In the genomic region with DNA sequence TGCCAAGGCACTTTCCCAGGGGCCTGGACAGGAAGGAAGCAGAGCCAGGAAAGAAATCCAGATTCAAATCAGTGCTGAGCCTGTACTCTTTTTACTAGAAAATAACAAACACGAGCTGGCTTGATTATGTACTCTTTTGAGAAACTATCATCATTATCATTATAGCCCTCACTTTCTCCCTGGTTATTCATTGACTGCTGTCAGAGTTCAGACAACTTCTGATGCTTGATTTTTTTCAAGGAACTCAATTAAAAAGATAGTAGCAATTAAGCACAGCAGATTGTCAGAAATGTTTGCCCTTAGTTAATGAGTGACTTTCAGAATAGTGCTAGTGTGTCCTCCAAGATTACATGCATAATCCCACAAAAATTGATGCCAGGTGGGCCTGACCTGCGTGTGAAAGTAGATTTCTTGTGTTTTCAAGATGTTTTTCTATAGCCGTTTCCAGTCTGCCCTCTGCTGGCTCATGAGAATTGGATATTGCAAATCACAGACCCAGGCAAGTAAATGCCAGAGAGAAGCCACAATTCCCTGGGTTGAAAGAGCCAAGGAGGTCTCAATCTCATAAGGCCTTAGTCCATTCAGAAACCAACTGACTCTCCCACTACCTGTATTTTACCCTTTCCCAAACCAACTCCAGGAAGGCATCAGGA, we compare ENCODE assay signal across 8 cellular contexts. TPM values are rescaled to one million over a fixed set of nuclear protein-coding genes. Genes with fewer than 3 reads are reported as not detected.
DNase-seq lines count a peak whose midpoint lies in the region; ATAC-seq and TF ChIP-seq lines count a peak whose summit lies in the region.

No MANE protein-coding gene starts in this region.

- no peak overlapping the region for H3K27ac ChIP-seq in right atrium auricular region

- no peak overlapping the region for H3K27ac Mint-ChIP-seq in WTC11

- H3K4me3 ChIP-seq in GM12864 (ENCODE audit: low read depth, low read length) = no peak overlapping the region
- H3K4me3 ChIP-seq in mucosa of descending colon = no peak overlapping the region
- no peak overlapping the region for H3K4me3 ChIP-seq in right atrium auricular region

- H3K9me3 ChIP-seq in mucosa of descending colon = no peaks in the 10 kb centered on the region
- H3K9me3 ChIP-seq in right atrium auricular region = no peaks in the 10 kb centered on the region

- no peaks in the 10 kb centered on the region for H3K27me3 ChIP-seq in right atrium auricular region

- POLR2A ChIA-PET in WTC11 (lab: Charles Lee) = no interaction called here
- POLR2A ChIA-PET in HEK293T (lab: Yijun Ruan, JAX) = no interaction called here

- peak; percentile 39 for TF ChIP-seq CTCF in GM12864 (IDR thresholded peaks at IDR 0.05; ENCODE audit: low read depth, low read length, missing control alignments)
- TF ChIP-seq CTCF in WTC11 (IDR thresholded peaks at IDR 0.05) = no peak
- no peak for TF ChIP-seq CTCF in mucosa of descending colon (IDR thresholded peaks at IDR 0.05)
- peak in 1 of 2 donors; percentile 53 for TF ChIP-seq CTCF in right atrium auricular region (IDR thresholded peaks at IDR 0.05)

- no peaks in the 10 kb centered on the region for H3K4me1 ChIP-seq in mucosa of descending colon (ENCODE audit: low read depth)
- no peaks in the 10 kb centered on the region for H3K4me1 ChIP-seq in right atrium auricular region

- ATAC-seq in HG03354 (IDR thresholded peaks at IDR 0.05; ENCODE audit: poor library complexity, severe bottlenecking, unreplicated experiment) = peak; percentile 79
- peak; percentile 65 for ATAC-seq in WTC11
- peak; percentile 68 for ATAC-seq in mucosa of descending colon

- no peak for DNase-seq in GM12864 (ENCODE audit: low read depth)
- DNase-seq in WTC11 (ENCODE audit: low spot score) = peak; percentile 9
- DNase-seq in mucosa of descending colon = peak in 1 of 3 donors; percentile 39
- no peak for DNase-seq in NCI-H774 (lab: John Stamatoyannopoulos, UW)
- no peak for DNase-seq in HEK293T (ENCODE audit: extremely low spot score)
- DNase-seq in activated CD4-positive, CD25-positive, alpha-beta regulatory T cell treated with anti-CD3 and anti-CD28 coated beads, Interleukin-2, amount 50 U/mL, for 72 hours = no peak
- no peak for DNase-seq in right atrium auricular region (ENCODE audit: low spot score)

- peaks cover under 1% of the 10 kb centered on the region for H3K4me1 Mint-ChIP-seq in WTC11

- no peak overlapping the region for H3K4me3 Mint-ChIP-seq in WTC11

- intact Hi-C loops in mucosa of descending colon (cut with DNase I, micrococcal nuclease) = no loop called here

- H3K36me3 Mint-ChIP-seq in WTC11 = no peaks in the 10 kb centered on the region

- H3K36me3 ChIP-seq in mucosa of descending colon (ENCODE audit: low read depth) (no peaks in the 10 kb centered on the region), right atrium auricular region (no peaks in the 10 kb centered on the region)

- no peaks in the 10 kb centered on the region for H3K27me3 Mint-ChIP-seq in WTC11 (ENCODE audit: low read depth)

- H3K9me3 Mint-ChIP-seq in WTC11 = no peaks in the 10 kb centered on the region

- CTCF ChIA-PET in WTC11 (lab: Charles Lee) = no interaction called here
- CTCF ChIA-PET in HEK293T (lab: Yijun Ruan, JAX) = interaction anchor here (0.5 kb wide), 1 partner anchor 368 kb away, joined by 3 read pairs; no protein-coding TSS in a partner anchor

TF ChIP-seq in WTC11, 78 proteins besides CTCF, POLR2A, EP300 and RAD21:
- TF ChIP-seq, protein P1, sequence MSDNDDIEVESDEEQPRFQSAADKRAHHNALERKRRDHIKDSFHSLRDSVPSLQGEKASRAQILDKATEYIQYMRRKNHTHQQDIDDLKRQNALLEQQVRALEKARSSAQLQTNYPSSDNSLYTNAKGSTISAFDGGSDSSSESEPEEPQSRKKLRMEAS (CRISPR knock-in tag; IDR thresholded peaks at IDR 0.05) = no peak
- no peak for TF ChIP-seq TP53 (CRISPR knock-in tag; IDR thresholded peaks at IDR 0.05)
- TF ChIP-seq JAZF1 (CRISPR knock-in tag; IDR thresholded peaks at IDR 0.05) = no peak
- no peak for TF ChIP-seq ZNF416 (CRISPR knock-in tag; IDR thresholded peaks at IDR 0.05)
- TF ChIP-seq HMGA2 (CRISPR knock-in tag; IDR thresholded peaks at IDR 0.05) = no peak
- no peak for TF ChIP-seq ZNF263 (CRISPR knock-in tag; IDR thresholded peaks at IDR 0.05; ENCODE audit: low read depth)
- TF ChIP-seq SMAD4 (CRISPR knock-in tag; IDR thresholded peaks at IDR 0.05) = no peak
- TF ChIP-seq TEAD1 (CRISPR knock-in tag; IDR thresholded peaks at IDR 0.05) = no peak
- no peak for TF ChIP-seq FOXP1 (CRISPR knock-in tag; IDR thresholded peaks at IDR 0.05; ENCODE audit: borderline replicate concordance)
- TF ChIP-seq ZNF423 (CRISPR knock-in tag; IDR thresholded peaks at IDR 0.05) = no peak
- TF ChIP-seq NFE2L1 (CRISPR knock-in tag; IDR thresholded peaks at IDR 0.05) = no peak
- TF ChIP-seq ZBTB21 (CRISPR knock-in tag; IDR thresholded peaks at IDR 0.05; ENCODE audit: borderline replicate concordance) = no peak
- TF ChIP-seq, protein P2, sequence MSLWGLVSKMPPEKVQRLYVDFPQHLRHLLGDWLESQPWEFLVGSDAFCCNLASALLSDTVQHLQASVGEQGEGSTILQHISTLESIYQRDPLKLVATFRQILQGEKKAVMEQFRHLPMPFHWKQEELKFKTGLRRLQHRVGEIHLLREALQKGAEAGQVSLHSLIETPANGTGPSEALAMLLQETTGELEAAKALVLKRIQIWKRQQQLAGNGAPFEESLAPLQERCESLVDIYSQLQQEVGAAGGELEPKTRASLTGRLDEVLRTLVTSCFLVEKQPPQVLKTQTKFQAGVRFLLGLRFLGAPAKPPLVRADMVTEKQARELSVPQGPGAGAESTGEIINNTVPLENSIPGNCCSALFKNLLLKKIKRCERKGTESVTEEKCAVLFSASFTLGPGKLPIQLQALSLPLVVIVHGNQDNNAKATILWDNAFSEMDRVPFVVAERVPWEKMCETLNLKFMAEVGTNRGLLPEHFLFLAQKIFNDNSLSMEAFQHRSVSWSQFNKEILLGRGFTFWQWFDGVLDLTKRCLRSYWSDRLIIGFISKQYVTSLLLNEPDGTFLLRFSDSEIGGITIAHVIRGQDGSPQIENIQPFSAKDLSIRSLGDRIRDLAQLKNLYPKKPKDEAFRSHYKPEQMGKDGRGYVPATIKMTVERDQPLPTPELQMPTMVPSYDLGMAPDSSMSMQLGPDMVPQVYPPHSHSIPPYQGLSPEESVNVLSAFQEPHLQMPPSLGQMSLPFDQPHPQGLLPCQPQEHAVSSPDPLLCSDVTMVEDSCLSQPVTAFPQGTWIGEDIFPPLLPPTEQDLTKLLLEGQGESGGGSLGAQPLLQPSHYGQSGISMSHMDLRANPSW (CRISPR knock-in tag; conservative IDR thresholded peaks at IDR 0.05; ENCODE audit: low read depth) = no peak
- no peak for TF ChIP-seq TCF7 (CRISPR knock-in tag; IDR thresholded peaks at IDR 0.05; ENCODE audit: low read depth)

TF ChIP-seq in HEK293T, 16 proteins besides CTCF, POLR2A, EP300 and RAD21:
- TF ChIP-seq CTBP1 (IDR thresholded peaks at IDR 0.05; ENCODE audit: borderline replicate concordance) = no peak
- no peak for TF ChIP-seq NFRKB (IDR thresholded peaks at IDR 0.05)

RNA-seq across cellular contexts. Expression of a gene that starts 14.3 kb away (rescaled TPM):
- 11.7 to 18.4 TPM (median 17.5 TPM) in 3 replicates for total RNA-seq in WTC11 (2021)
- total RNA-seq in mucosa of descending colon = 10 to 100 TPM in 2 of 3 donors, 1 to 10 TPM in 1; 9.3 to 28.6 (median 18.0) TPM
- total RNA-seq in right atrium auricular region = 10 to 100 TPM; 34.0 to 52.6 TPM
